1 cellular context compared by ENCODE assay signal in the genomic region with DNA sequence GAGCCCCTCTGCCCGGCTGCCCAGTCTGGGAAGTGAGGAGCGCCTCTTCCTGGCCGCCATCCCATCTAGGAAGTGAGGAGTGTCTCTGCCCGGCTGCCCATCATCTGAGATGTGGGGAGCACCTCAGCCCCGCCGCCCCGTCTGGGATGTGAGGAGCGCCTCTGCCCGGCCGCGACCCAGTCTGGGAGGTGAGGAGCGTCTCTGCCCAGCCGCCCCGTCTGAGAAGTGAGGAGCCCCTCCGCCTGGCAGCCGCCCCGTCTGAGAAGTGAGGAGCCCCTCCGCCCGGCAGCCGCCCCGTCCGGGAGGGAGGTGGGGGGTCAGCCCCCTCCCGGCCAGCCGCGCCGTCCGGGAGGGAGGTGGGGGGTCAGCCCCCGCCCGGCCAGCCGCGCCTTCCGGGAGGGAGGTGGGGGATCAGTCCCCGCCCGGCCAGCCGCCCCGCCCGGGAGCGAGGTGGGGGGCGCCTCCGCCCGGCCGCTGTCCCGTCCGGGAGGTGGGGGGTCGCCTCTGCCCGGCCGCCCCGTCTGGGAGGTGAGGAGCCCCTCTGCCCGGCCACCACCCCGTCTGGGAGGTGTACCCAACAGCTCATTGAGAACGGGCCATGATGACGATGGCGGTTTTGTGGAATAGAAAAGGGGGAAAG. TPM values are rescaled to one million over a fixed set of nuclear protein-coding genes. Genes with fewer than 3 reads are reported as not detected.
"Had no signal": no experiment of that assay in that cellular context is flagged by ENCODE, and none has a peak within 500 bp of the region (broad histone marks: within the 10 kb centered on the region; RNA-seq: fewer than 3 reads in every experiment).

No MANE protein-coding gene starts in this region.

RNA-seq across cellular contexts. Expression of a gene that starts 34.5 kb away (rescaled TPM):
- polyA plus RNA-seq: IgD-negative memory B cell had no signal
